28 cellular contexts compared by ENCODE assay signal in genomic region chr20:37431786-37432185, GRCh38.
"Had no signal": no experiment of that assay in that cellular context is flagged by ENCODE, and none has a peak within 500 bp of the region (broad histone marks: within the 10 kb centered on the region; RNA-seq: fewer than 3 reads in every experiment).

No MANE protein-coding gene starts in this region.

- DNase-seq: cerebellar nuclear complex; colonic mucosa; cortex of kidney; effector CD8-positive, alpha-beta T cell; effector memory CD8-positive, alpha-beta T cell; endodermal cell; erythroblast; esophagus squamous epithelium; foreskin fibroblast; foreskin melanocyte; gastrocnemius medialis; glutamatergic neuron; head of caudate nucleus; heart right ventricle; hippocampal formation; left cardiac atrium; left lung; left ventricle myocardium superior; lower lobe of right lung; mesenchymal stem cell had no signal

- H3K9me3 ChIP-seq: colonic mucosa, esophagus squamous epithelium, gastrocnemius medialis, heart right ventricle, left lung, lower lobe of right lung, mucosa of descending colon had no signal

- H3K4me1 Mint-ChIP-seq: endodermal cell, mesothelial cell of epicardium had no signal

- ATAC-seq: effector memory CD8-positive, alpha-beta T cell; esophagus mucosa; gastrocnemius medialis; heart right ventricle; left cardiac atrium; left lung; left ventricle myocardium superior; lower lobe of right lung; mucosa of descending colon had no signal

- H3K27me3 ChIP-seq: colonic mucosa had no signal

- H3K36me3 Mint-ChIP-seq: mesothelial cell of epicardium had no signal

- H3K27ac Mint-ChIP-seq: dendritic cell treated with granulocyte-macrophage colony-stimulating factor and Interleukin-4, amounts not matched to agents 40 ng/mL and 50 ng/mL, for 4 days; effector memory CD8-positive, alpha-beta T cell; endodermal cell; mesothelial cell of epicardium had no signal

- H3K4me3 ChIP-seq: colonic mucosa, esophagus squamous epithelium, gastrocnemius medialis, heart right ventricle, left lung, lower lobe of right lung, mucosa of descending colon had no signal

- H3K4me3 Mint-ChIP-seq: dendritic cell treated with granulocyte-macrophage colony-stimulating factor and Interleukin-4, amounts not matched to agents 40 ng/mL and 50 ng/mL, for 4 days; effector memory CD8-positive, alpha-beta T cell; endodermal cell; mesothelial cell of epicardium had no signal

- H3K9me3 Mint-ChIP-seq: dendritic cell treated with granulocyte-macrophage colony-stimulating factor and Interleukin-4, amounts not matched to agents 40 ng/mL and 50 ng/mL, for 4 days; effector memory CD8-positive, alpha-beta T cell; endodermal cell; mesothelial cell of epicardium had no signal

- H3K27ac ChIP-seq: colonic mucosa, epithelial cell of prostate, esophagus squamous epithelium, gastrocnemius medialis, heart right ventricle, left lung, lower lobe of right lung had no signal

- H3K4me1 ChIP-seq: colonic mucosa, esophagus squamous epithelium, gastrocnemius medialis, heart right ventricle, left lung, lower lobe of right lung had no signal

- FAIRE-seq: endometrium, islet of Langerhans, keratinocyte had no signal

- H3K27me3 Mint-ChIP-seq: effector memory CD8-positive, alpha-beta T cell had no signal

- H3K36me3 ChIP-seq: colonic mucosa, esophagus squamous epithelium, gastrocnemius medialis, heart right ventricle, left lung, lower lobe of right lung had no signal
